Comparison of ENCODE assay signal across 1 cellular context in the genomic region with DNA sequence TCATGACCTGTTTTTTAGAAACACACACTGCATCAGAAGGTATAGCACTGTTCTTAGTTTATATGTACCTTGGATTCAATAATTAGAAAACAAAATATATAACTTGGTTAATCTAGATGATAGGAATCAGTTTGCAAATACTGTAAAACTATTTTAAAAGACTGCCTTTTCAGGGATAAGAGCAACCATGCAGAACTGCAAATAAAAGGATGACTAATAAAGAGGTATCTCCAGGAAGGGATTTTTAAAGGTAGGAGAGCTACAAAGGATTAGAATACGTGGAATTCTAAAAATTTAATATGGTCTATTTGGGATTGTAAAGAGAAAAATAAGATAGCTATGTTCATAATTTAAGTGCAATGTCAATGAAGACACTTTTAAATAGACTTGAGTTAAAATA.
TF ChIP-seq lines count a peak whose summit lies in the region.

No MANE protein-coding gene starts in this region.

TF ChIP-seq in GM23338, 12 proteins besides CTCF, POLR2A, EP300 and RAD21 (continued from another document):
- no peak for TF ChIP-seq ZNF462 (CRISPR knock-in tag; IDR thresholded peaks at IDR 0.05)
